In genomic region chr6:24721461-24722215, GRCh38 we compare ENCODE assay signal across 8 cellular contexts. TPM values are rescaled to one million over a fixed set of nuclear protein-coding genes. Genes with fewer than 3 reads are reported as not detected.
DNase-seq lines count a peak whose midpoint lies in the region; ATAC-seq lines count a peak whose summit lies in the region.

No MANE protein-coding gene starts in this region.

- H3K9me3 ChIP-seq in MG63: no peaks in the 10 kb centered on the region
- H3K9me3 ChIP-seq in adipocyte (ENCODE audit: control insufficient read depth, low read length): no peaks in the 10 kb centered on the region
- no peaks in the 10 kb centered on the region for H3K9me3 ChIP-seq in right cardiac atrium (ENCODE audit: control insufficient read depth, low read length)

- peaks cover 14 to 24% of the 10 kb centered on the region in 2 donors for H3K36me3 Mint-ChIP-seq in activated T-cell treated with anti-CD3 and anti-CD28 coated beads, Interleukin-2, amount 50 U/mL, for 72 hours (ENCODE audit: insufficient read depth in 2 of 2)

- 5% methylated on average over 26 of the region's 26 CpGs for WGBS in right cardiac atrium

- no peaks in the 10 kb centered on the region for H3K9me3 Mint-ChIP-seq in activated T-cell treated with anti-CD3 and anti-CD28 coated beads, Interleukin-2, amount 50 U/mL, for 72 hours

- H3K4me1 ChIP-seq in adipocyte (ENCODE audit: control insufficient read depth, insufficient read depth, low read length) (peaks cover 5% of the 10 kb centered on the region), right cardiac atrium (ENCODE audit: control insufficient read depth, insufficient read depth, low read length) (peaks cover 1% of the 10 kb centered on the region)

- ATAC-seq in activated T-cell treated with anti-CD3 and anti-CD28 coated beads, Interleukin-2, amount 50 U/mL, for 72 hours (replicated peaks in 1 of 2): peak; percentile 67 to 69
- peak; percentile 77 to 80 for ATAC-seq in right cardiac atrium

- peak overlapping the region; percentile 100 for H3K9ac ChIP-seq in adipocyte (ENCODE audit: low read length)

- H3K27me3 ChIP-seq in MG63 (no peaks in the 10 kb centered on the region), adipocyte (replicated peaks; ENCODE audit: control insufficient read depth, insufficient read depth, low read length) (no peaks in the 10 kb centered on the region), right cardiac atrium (ENCODE audit: control insufficient read depth, insufficient read depth) (no peaks in the 10 kb centered on the region)

- H3K4me3 ChIP-seq in MG63: peak overlapping the region; percentile 87
- peak overlapping the region; percentile 100 for H3K4me3 ChIP-seq in adipocyte (ENCODE audit: low read length)
- peak overlapping the region; percentile 48 for H3K4me3 ChIP-seq in right cardiac atrium (ENCODE audit: low read length)
- peak overlapping the region; percentile 67 for H3K4me3 ChIP-seq in skeletal muscle cell (ENCODE audit: low read depth, low read length)

- H3K27me3 Mint-ChIP-seq in activated T-cell treated with anti-CD3 and anti-CD28 coated beads, Interleukin-2, amount 50 U/mL, for 72 hours (ENCODE audit: low read depth): no peaks in the 10 kb centered on the region

- intact Hi-C loops in right cardiac atrium (cut with DNase I): no loop called here

- H3K36me3 ChIP-seq in MG63 (peaks cover 27% of the 10 kb centered on the region), adipocyte (ENCODE audit: control insufficient read depth, insufficient read depth, low read length, severe bottlenecking) (peaks cover 16% of the 10 kb centered on the region)

- peak overlapping the region; percentile 99 for H3K27ac Mint-ChIP-seq in activated T-cell treated with anti-CD3 and anti-CD28 coated beads, Interleukin-2, amount 50 U/mL, for 72 hours

- H3K4me3 Mint-ChIP-seq in activated T-cell treated with anti-CD3 and anti-CD28 coated beads, Interleukin-2, amount 50 U/mL, for 72 hours: peak overlapping the region; percentile 95 to 100

- peak in 1 of 2 donors; percentile 92 for DNase-seq in activated T-cell treated with anti-CD3 and anti-CD28 coated beads, Interleukin-2, amount 50 U/mL, for 72 hours
- no peak for DNase-seq in activated T-cell treated with anti-CD3 and anti-CD28 coated beads, Interleukin-2, amount 50 U/mL, for 1 hour
- DNase-seq in HCEC 1CT: peak; percentile 84
- no peak for DNase-seq in MG63
- DNase-seq in adipocyte (ENCODE audit: low read depth): no peak
- DNase-seq in right cardiac atrium: peak in 2 of 3 donors; percentile 94 to 95
- DNase-seq in skeletal muscle cell (ENCODE audit: low read depth): no peak
- DNase-seq in retina: no peak

- peaks cover 34% of the 10 kb centered on the region for H3K4me1 Mint-ChIP-seq in activated T-cell treated with anti-CD3 and anti-CD28 coated beads, Interleukin-2, amount 50 U/mL, for 72 hours (ENCODE audit: low read depth)

- H3K27ac ChIP-seq in right cardiac atrium (ENCODE audit: low read length): peak overlapping the region; percentile 98

RNA-seq across cellular contexts. Expression of gene C6orf62, which starts 2.7 kb away (rescaled TPM):
- 100 to 1,000 TPM; 181 to 194 TPM for total RNA-seq in activated T-cell treated with anti-CD3 and anti-CD28 coated beads, Interleukin-2, amount 50 U/mL, for 72 hours
- 59.1 and 89.8 TPM in 2 replicates for total RNA-seq in MG63 (2014; rRNA removed; shearing (Covaris generic); ENCODE audit: low replicate concordance)
- 10 to 100 TPM; 52.2 to 66.5 (median 56.4) TPM for total RNA-seq in right cardiac atrium
- polyA plus RNA-seq in right cardiac atrium: 31.9 TPM

RNA-seq across cellular contexts. Expression of gene GMNN, which starts 53.1 kb away (rescaled TPM):
- 10 to 100 TPM; 50.8 to 58.5 TPM for total RNA-seq in activated T-cell treated with anti-CD3 and anti-CD28 coated beads, Interleukin-2, amount 50 U/mL, for 72 hours
- total RNA-seq in MG63 (2014; rRNA removed; shearing (Covaris generic); ENCODE audit: low replicate concordance): 35.5 and 42.3 TPM in 2 replicates
- total RNA-seq in right cardiac atrium: 1 to 10 TPM; 5.6 to 8.2 (median 6.2) TPM
- 7.0 TPM for polyA plus RNA-seq in right cardiac atrium

RNA-seq across cellular contexts. Expression of gene ACOT13, which starts 54.8 kb away (rescaled TPM):
- total RNA-seq in activated T-cell treated with anti-CD3 and anti-CD28 coated beads, Interleukin-2, amount 50 U/mL, for 72 hours: 10 to 100 TPM; 26.5 to 26.9 TPM
- total RNA-seq in MG63 (2014; rRNA removed; shearing (Covaris generic); ENCODE audit: low replicate concordance): 1.9 and 3.7 TPM in 2 replicates
- total RNA-seq in right cardiac atrium: 10 to 100 TPM; 63.7 to 92.1 (median 77.6) TPM
- polyA plus RNA-seq in right cardiac atrium: 87.4 TPM

RNA-seq across cellular contexts. Expression of gene TDP2, which starts 54.9 kb away (rescaled TPM):
- 10 to 100 TPM; 58.3 to 62.9 TPM for total RNA-seq in activated T-cell treated with anti-CD3 and anti-CD28 coated beads, Interleukin-2, amount 50 U/mL, for 72 hours
- total RNA-seq in MG63 (2014; rRNA removed; shearing (Covaris generic); ENCODE audit: low replicate concordance): 18.5 and 30.8 TPM in 2 replicates
- total RNA-seq in right cardiac atrium: 10 to 100 TPM; 42.4 to 45.4 (median 44.2) TPM
- polyA plus RNA-seq in right cardiac atrium: 30.2 TPM

Comparison
In these comparisons a context has a peak if more than half of its experiments do, and no peak if none do; other contexts are left out.
1. DNase-seq: peak in HCEC 1CT (single experiment) and right cardiac atrium (2 of 3); none in activated T-cell treated with anti-CD3 and anti-CD28 coated beads, Interleukin-2, amount 50 U/mL, for 1 hour (single experiment), MG63 (single experiment), adipocyte (single experiment), skeletal muscle cell (single experiment) and retina (single experiment).
2. H3K4me3 ChIP-seq: peak in every context shown above with its lines; median percentile 100 in adipocyte; 87 in MG63; 67 in skeletal muscle cell; 48 in right cardiac atrium.